Comparison of ENCODE assay signal across 8 cellular contexts in the genomic region with DNA sequence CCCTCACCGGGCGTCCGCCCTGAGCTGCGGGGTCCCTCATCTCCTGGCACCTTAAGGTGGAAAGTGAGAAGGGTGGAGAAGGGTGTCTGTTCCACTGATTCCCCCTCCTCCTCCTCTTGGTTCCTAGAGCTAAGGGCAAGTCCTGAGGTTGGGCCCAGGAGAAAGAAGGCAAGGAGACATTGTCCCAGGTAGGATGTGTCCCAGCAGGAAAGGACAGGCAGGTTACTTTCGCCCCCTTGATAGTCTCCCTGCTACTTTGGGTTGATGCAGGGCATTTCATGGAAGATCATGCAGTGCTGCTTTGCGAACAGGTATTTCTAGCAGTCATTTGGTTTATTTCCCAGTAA. TPM values are rescaled to one million over a fixed set of nuclear protein-coding genes. Genes with fewer than 3 reads are reported as not detected.
A peak's percentile ranks its signal among the peaks of the same experiment; 100 is the strongest.
DNase-seq lines count a peak whose midpoint lies in the region; ATAC-seq and TF ChIP-seq lines count a peak whose summit lies in the region.

No MANE protein-coding gene starts in this region.

- H3K9ac ChIP-seq in parathyroid adenoma = peak overlapping the region; percentile 56
- H3K9ac ChIP-seq in Karpas-422 (ENCODE audit: low read length) = no peak overlapping the region

- POLR2A ChIA-PET in RWPE1 (lab: Yijun Ruan, JAX; ENCODE audit: low non-redundant PET) = interaction anchor here (0.6 kb wide), 1 partner anchor 11 kb away, joined by 3 read pairs; no protein-coding TSS in a partner anchor

- H3K27me3 ChIP-seq in parathyroid adenoma (ENCODE audit: control insufficient read depth, insufficient read depth, low read length) = no peaks in the 10 kb centered on the region
- no peaks in the 10 kb centered on the region for H3K27me3 ChIP-seq in Karpas-422 (ENCODE audit: low read length)

- H2AFZ ChIP-seq in parathyroid adenoma (peak overlapping the region; percentile 93), Karpas-422 (ENCODE audit: low read length) (no peak overlapping the region)

- in situ Hi-C loops in G401 (cut with HindIII; ENCODE audit: low sequenced_read_pairs) = no loop called here

- no peak for ATAC-seq in omental fat pad (ENCODE audit: low FRiP score)

- CTCF ChIA-PET in RWPE1 (lab: Yijun Ruan, JAX) = interaction anchor here (0.5 to 1.3 kb wide), 8 partner anchors 16 to 598 kb away, joined by 3 to 5 read pairs (median 3); no protein-coding TSS in a partner anchor

- H3K36me3 ChIP-seq in parathyroid adenoma (ENCODE audit: control insufficient read depth, insufficient read depth, low read length) (no peaks in the 10 kb centered on the region), Karpas-422 (ENCODE audit: insufficient read depth, low read length) (no peaks in the 10 kb centered on the region)

- H3K4me2 ChIP-seq in parathyroid adenoma (ENCODE audit: low read length) = peak overlapping the region; percentile 94
- no peak overlapping the region for H3K4me2 ChIP-seq in Karpas-422 (ENCODE audit: low read depth, low read length, poor library complexity, severe bottlenecking)

- peaks cover 6% of the 10 kb centered on the region for H3K4me1 ChIP-seq in parathyroid adenoma
- H3K4me1 ChIP-seq in Karpas-422 (ENCODE audit: low read length) = peaks cover 6% of the 10 kb centered on the region

- H3K9me2 ChIP-seq in Karpas-422 (replicated peaks; ENCODE audit: insufficient read depth, low read length) = no peaks in the 10 kb centered on the region

- TF ChIP-seq CTCF in RWPE1 (conservative IDR thresholded peaks at IDR 0.05; ENCODE audit: low read depth) = no peak
- no peak for TF ChIP-seq CTCF in fibroblast of villous mesenchyme (IDR thresholded peaks at IDR 0.05; ENCODE audit: insufficient read depth, low read depth, low read length)
- no peak for TF ChIP-seq CTCF in parathyroid adenoma (IDR thresholded peaks at IDR 0.05)
- TF ChIP-seq CTCF in omental fat pad (IDR thresholded peaks at IDR 0.05) = no peak

- H3K4me3 ChIP-seq in fibroblast of villous mesenchyme (ENCODE audit: low read depth, low read length) = peak overlapping the region; percentile 55
- H3K4me3 ChIP-seq in parathyroid adenoma (ENCODE audit: low read depth, low read length) = peak overlapping the region; percentile 79
- H3K4me3 ChIP-seq in Karpas-422 (ENCODE audit: low read length) = no peak overlapping the region

- no peaks in the 10 kb centered on the region for H3K9me3 ChIP-seq in parathyroid adenoma (ENCODE audit: control insufficient read depth, low read length)
- no peaks in the 10 kb centered on the region for H3K9me3 ChIP-seq in Karpas-422 (ENCODE audit: low read length)

- peak; percentile 60 for DNase-seq in G401 (ENCODE audit: low spot score)
- peak; percentile 8 for DNase-seq in RWPE1 (ENCODE audit: low spot score)
- no peak for DNase-seq in fibroblast of villous mesenchyme (ENCODE audit: low read depth)
- DNase-seq in Karpas-422 = no peak
- DNase-seq in NCI-H2107 treated with DMSO at 0.1 percent for 48 hours (lab: John Stamatoyannopoulos, UW; ENCODE audit: unreplicated experiment) = no peak
- DNase-seq in omental fat pad (ENCODE audit: low spot score) = no peak
- DNase-seq in mesenteric fat pad (ENCODE audit: low spot score) = no peak

- no peaks in the 10 kb centered on the region for H4K20me1 ChIP-seq in Karpas-422 (ENCODE audit: insufficient read depth, low read depth, low read length)

- H3K27ac ChIP-seq in RWPE1 (no peak overlapping the region), parathyroid adenoma (peak overlapping the region; percentile 80), Karpas-422 (ENCODE audit: low read length) (no peak overlapping the region)

- no peaks in the 10 kb centered on the region for H3K79me2 ChIP-seq in parathyroid adenoma
- H3K79me2 ChIP-seq in Karpas-422 (ENCODE audit: low read length) = no peaks in the 10 kb centered on the region

RNA-seq across cellular contexts. Expression of a gene that starts 0.6 kb away (rescaled TPM):
- total RNA-seq in G401 (2014; rRNA removed; shearing (Covaris generic)) = 0.10 and 0.80 TPM in 2 replicates
- 4.5 and 8.6 TPM in 2 replicates for total RNA-seq in fibroblast of villous mesenchyme
- total RNA-seq in Karpas-422 (2014; rRNA removed; shearing (Covaris generic); ENCODE audit: low replicate concordance) = not detected in 2 replicates
- 10 to 100 TPM; 10.9 to 84.7 (median 37.5) TPM for total RNA-seq in omental fat pad
- total RNA-seq in mesenteric fat pad = 29.9 TPM

RNA-seq across cellular contexts. Expression of a gene that starts 32.9 kb away (rescaled TPM):
- 1.4 and 3.3 TPM in 2 replicates for total RNA-seq in G401 (2014; rRNA removed; shearing (Covaris generic))
- total RNA-seq in fibroblast of villous mesenchyme (1.6 and 2.6 TPM in 2 replicates), omental fat pad (10 to 100 TPM; 11.3 to 41.1 (median 20.4) TPM), mesenteric fat pad (10.4 TPM)
- total RNA-seq in Karpas-422 (2014; rRNA removed; shearing (Covaris generic); ENCODE audit: low replicate concordance) = 0.32 and 3.5 TPM in 2 replicates

RNA-seq across cellular contexts. Expression of a gene that starts 57.9 kb away (rescaled TPM):
- not detected in 2 replicates for total RNA-seq in G401 (2014; rRNA removed; shearing (Covaris generic))
- total RNA-seq in fibroblast of villous mesenchyme = 12.6 and 21.6 TPM in 2 replicates
- not detected in 2 replicates for total RNA-seq in Karpas-422 (2014; rRNA removed; shearing (Covaris generic); ENCODE audit: low replicate concordance)
- total RNA-seq in omental fat pad = 100 to 1,000 TPM in 1 of 4 donors, 10 to 100 TPM in 2, 1 to 10 TPM in 1; 8.2 to 106 (median 40.9) TPM
- total RNA-seq in mesenteric fat pad = 70.0 TPM

Comparison
In these comparisons a context has a peak if more than half of its experiments do, and no peak if none do; other contexts are left out.
1. DNase-seq: peak in G401 (single experiment) and RWPE1 (single experiment); none in fibroblast of villous mesenchyme (single experiment), Karpas-422 (single experiment), NCI-H2107 treated with DMSO at 0.1 percent for 48 hours (single experiment), omental fat pad (single experiment) and mesenteric fat pad (single experiment).